In genomic region chr5:43592363-43592762, GRCh38 we compare ENCODE assay signal across 20 cellular contexts.
"Had no signal": no experiment of that assay in that cellular context is flagged by ENCODE, and none has a peak within 500 bp of the region (broad histone marks: within the 10 kb centered on the region; RNA-seq: fewer than 3 reads in every experiment).

No MANE protein-coding gene starts in this region.

- H3K9me3 ChIP-seq: gastrocnemius medialis, heart left ventricle, tibial nerve, vagina had no signal

- FAIRE-seq: astrocyte, bronchial epithelial cell had no signal

- H3K27me3 ChIP-seq: gastrocnemius medialis, heart left ventricle, tibial nerve, vagina had no signal

- H3K4me3 ChIP-seq: gastrocnemius medialis, heart left ventricle, skin epidermis, tibial nerve, vagina had no signal

- H3K4me1 ChIP-seq: tibial nerve, vagina had no signal

- ATAC-seq: activated T-cell treated with anti-CD3 and anti-CD28 coated beads, Interleukin-2, amount 50 U/mL, for 4 hours; gastrocnemius medialis; heart left ventricle; natural killer cell treated with Interleukin-12 subunit alpha and Interleukin-12 subunit beta and Interleukin-15 and Interleukin-18, amount 100 ng/mL, for 72 hours; WTC11 had no signal

- DNase-seq: activated CD4-positive, alpha-beta memory T cell treated with anti-CD3 and anti-CD28 coated beads, Interleukin-2, amount 10 ng/mL, durations not matched to agents 7 days and 5 days; activated CD4-positive, alpha-beta T cell treated with anti-CD3 and anti-CD28 coated beads for 4 hours; activated effector memory CD4-positive, alpha-beta T cell treated with Interleukin-2 at 50 U/mL for 16 hours; activated naive CD4-positive, alpha-beta T cell treated with anti-CD3 and anti-CD28 coated beads, Interleukin-2, amount 50 U/mL, for 16 hours; activated T-cell treated with anti-CD3 and anti-CD28 coated beads, Interleukin-2, amount 50 U/mL, for 4 hours; gastrocnemius medialis; heart left ventricle; immature natural killer cell; mesendoderm; stimulated activated CD4-positive, alpha-beta T cell treated with anti-CD3 and anti-CD28 coated beads, Interleukin-4, amount 100 ng/mL, for 4 hours; stimulated activated CD8-positive, alpha-beta memory T cell treated with anti-CD3 and anti-CD28 coated beads, Interleukin-4, amount 100 ng/mL, for 48 hours; stimulated activated naive CD4-positive, alpha-beta T cell treated with Interleukin-2 at 50 U/mL for 16 hours; substantia nigra had no signal

- H3K36me3 ChIP-seq: gastrocnemius medialis, vagina had no signal
